27 cellular contexts compared by ENCODE assay signal in the genomic region with DNA sequence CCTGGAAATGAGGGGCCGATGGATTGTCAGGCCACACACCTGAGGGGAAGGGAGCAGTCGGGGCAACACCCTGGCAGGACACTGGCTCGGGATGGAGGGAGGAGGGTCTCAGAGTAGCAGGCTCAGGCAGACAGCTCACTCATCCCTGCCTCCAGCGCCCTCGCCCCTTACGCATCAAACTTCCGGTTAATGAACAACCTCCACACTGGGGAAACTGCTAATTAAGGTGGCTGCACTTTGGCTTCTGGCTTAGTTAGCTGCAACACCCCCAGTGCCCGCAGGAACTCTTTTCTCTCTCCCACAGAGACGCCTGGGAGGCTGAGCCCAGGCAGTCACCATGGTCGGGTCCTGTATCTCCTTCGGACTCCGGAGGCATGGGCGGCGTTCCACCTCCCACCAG. TPM values are rescaled to one million over a fixed set of nuclear protein-coding genes. Genes with fewer than 3 reads are reported as not detected.
"Had no signal": no experiment of that assay in that cellular context is flagged by ENCODE, and none has a peak within 500 bp of the region (broad histone marks: within the 10 kb centered on the region; RNA-seq: fewer than 3 reads in every experiment).

No MANE protein-coding gene starts in this region.

- H3K4me3 ChIP-seq: K562 had no signal

- H3K9me3 ChIP-seq: SK-N-SH had no signal

- ATAC-seq: K562, Panc1, PC-3 had no signal

- FAIRE-seq: K562 had no signal

- H3K4me3 Mint-ChIP-seq: IgD-negative memory B cell had no signal

- H3K27ac ChIP-seq: RWPE1 had no signal

- H3K27ac Mint-ChIP-seq: IgD-negative memory B cell had no signal

- DNase-seq: MV-4-11, NCI-H1048, NCI-H1105, NCI-H1436 treated with DMSO at 0.1 percent for 48 hours, NCI-H1694, NCI-H187 treated with DMSO at 0.1 percent for 48 hours, NCI-H2029 treated with DMSO at 0.1 percent for 48 hours, NCI-H2107, NCI-H2171, NCI-H226, NCI-H446, NCI-H510A, NCI-H524 treated with DMSO at 0.1 percent for 48 hours, NCI-H82, PC-3, SHP77, SK-N-SH, SW 1271 had no signal

- H3K9me3 Mint-ChIP-seq: IgD-negative memory B cell had no signal

- H3K36me3 Mint-ChIP-seq: IgD-negative memory B cell had no signal

- H3K4me1 Mint-ChIP-seq: IgD-negative memory B cell had no signal

- H3K9ac ChIP-seq: SK-N-SH had no signal

- H3K4me2 ChIP-seq: SK-N-SH had no signal

RNA-seq across cellular contexts. Expression of a gene that starts 13.4 kb away (rescaled TPM):
- total RNA-seq: HT1080, K562, LHCN-M2, MCF 10A, OCI-LY7, PC-3, SK-MEL-5 had no signal
- polyA plus RNA-seq: IgD-negative memory B cell, K562, SK-N-SH had no signal
